ENCODE assay signal across 20 cellular contexts in genomic region chr1:211375949-211376348, GRCh38. TPM values are rescaled to one million over a fixed set of nuclear protein-coding genes. Genes with fewer than 3 reads are reported as not detected.
A peak's percentile ranks its signal among the peaks of the same experiment; 100 is the strongest.
DNase-seq lines count a peak whose midpoint lies in the region; ATAC-seq, FAIRE-seq and TF ChIP-seq lines count a peak whose summit lies in the region.
"Had no signal": no experiment of that assay in that cellular context is flagged by ENCODE, and none has a peak within 500 bp of the region (broad histone marks: within the 10 kb centered on the region; RNA-seq: fewer than 3 reads in every experiment).

No MANE protein-coding gene starts in this region.

- no peak for ATAC-seq in HCT116
- no peak for ATAC-seq in stimulated activated effector memory CD8-positive, alpha-beta T cell treated with anti-CD3 and anti-CD28 coated beads, Interleukin-12 subunit alpha, Interleukin-12 subunit beta, amount 100 ng/mL, for 72 hours
- no peak for ATAC-seq in HG02852 (IDR thresholded peaks at IDR 0.05; ENCODE audit: unreplicated experiment)
- ATAC-seq: A549 had no signal

- H2BK15ac ChIP-seq in H1 (ENCODE audit: low read length) = no peak overlapping the region

- H3K4me2 ChIP-seq in HCT116 (ENCODE audit: low read length) (no peak overlapping the region), H1 (ENCODE audit: insufficient read depth in 1 of 2, low read depth in 2 of 2, low read length in 2 of 2) (no peak overlapping the region)
- H3K4me2 ChIP-seq: A549 had no signal

- no peak for DNase-seq in activated naive CD4-positive, alpha-beta T cell treated with anti-CD3 and anti-CD28 coated beads for 36 hours
- DNase-seq in HCT116 (ENCODE audit: low read depth, low spot score) = no peak
- DNase-seq in H1 (ENCODE audit: low read depth in 1 of 2, low spot score in 2 of 2) = no peak
- no peak for DNase-seq in stimulated activated effector memory CD8-positive, alpha-beta T cell treated with anti-CD3 and anti-CD28 coated beads, Interleukin-12 subunit alpha, Interleukin-12 subunit beta, amount 100 ng/mL, for 72 hours (ENCODE audit: low spot score in 2 of 2)
- DNase-seq in SIG-M5 (lab: John Stamatoyannopoulos, UW) = no peak
- DNase-seq in EL = no peak
- DNase-seq: C1 segment of cervical spinal cord, COR-L47, NCI-H1105 treated with DMSO at 0.1 percent for 48 hours, NCI-H1930, NCI-H2171, NCI-H446, NCI-H748 treated with DMSO at 0.1 percent for 48 hours, OCI-M1 had no signal

- POLR2A ChIA-PET in HCT116 (lab: Charles Lee) (no interaction called here), H1 (lab: Charles Lee; ENCODE audit: partially characterized antibody) (no interaction called here)

- no peaks in the 10 kb centered on the region for H3K9me3 ChIP-seq in HCT116 (ENCODE audit: control insufficient read depth in 1 of 2, insufficient read depth in 1 of 2, low read depth in 1 of 2, low read length in 2 of 2)
- H3K9me3 ChIP-seq in H1 (ENCODE audit: insufficient read depth in 2 of 2, low read depth in 1 of 2, low read length in 1 of 2) = no peaks in the 10 kb centered on the region
- H3K9me3 ChIP-seq: A549 had no signal

- H3K36me3 ChIP-seq in HCT116 (ENCODE audit: control insufficient read depth in 1 of 2, insufficient read depth in 2 of 2, low read length in 2 of 2) (no peaks in the 10 kb centered on the region), H1 (ENCODE audit: control insufficient read depth in 2 of 4, insufficient read depth in 4 of 4, low read length in 3 of 4) (peaks cover 0 to 4% (median 0%) of the 10 kb centered on the region in 4 experiments; a peak in 2 of 8 replicates)

- peak overlapping the region; percentile 83 for H3K4ac ChIP-seq in H1 (replicated peaks; ENCODE audit: insufficient read length, low read depth, low read length)

- peak overlapping the region; percentile 68 for H3K27ac Mint-ChIP-seq in activated naive CD4-positive, alpha-beta T cell treated with anti-CD3 and anti-CD28 coated beads, Interleukin-2, amount 50 U/mL, for 24 hours
- no peak overlapping the region for H3K27ac Mint-ChIP-seq in activated naive CD4-positive, alpha-beta T cell treated with anti-CD3 and anti-CD28 coated beads for 36 hours
- peak overlapping the region; percentile 23 for H3K27ac Mint-ChIP-seq in stimulated activated effector memory CD8-positive, alpha-beta T cell treated with anti-CD3 and anti-CD28 coated beads, Interleukin-12 subunit alpha, Interleukin-12 subunit beta, amount 100 ng/mL, for 72 hours

- H2AK5ac ChIP-seq in H1 (ENCODE audit: low read depth, low read length) = no peak overlapping the region; the same call in 1 of the 2 replicates

- RAD21 ChIA-PET in HCT116 (lab: Charles Lee; ENCODE audit: low non-redundant PET in 1 of 2, low total read pairs in 2 of 2, uncharacterized antibody in 2 of 2, unreplicated experiment in 2 of 2) = no interaction called here

- no peak overlapping the region for H2BK20ac ChIP-seq in H1 (ENCODE audit: low read length)

- peaks cover 43% of the 10 kb centered on the region for H3K4me1 Mint-ChIP-seq in activated naive CD4-positive, alpha-beta T cell treated with anti-CD3 and anti-CD28 coated beads, Interleukin-2, amount 50 U/mL, for 24 hours
- H3K4me1 Mint-ChIP-seq in activated naive CD4-positive, alpha-beta T cell treated with anti-CD3 and anti-CD28 coated beads for 36 hours (ENCODE audit: low read depth) = peaks cover 36% of the 10 kb centered on the region
- H3K4me1 Mint-ChIP-seq in stimulated activated effector memory CD8-positive, alpha-beta T cell treated with anti-CD3 and anti-CD28 coated beads, Interleukin-12 subunit alpha, Interleukin-12 subunit beta, amount 100 ng/mL, for 72 hours = peaks cover 42% of the 10 kb centered on the region

- no peaks in the 10 kb centered on the region for H3K9me2 ChIP-seq in HCT116 (ENCODE audit: insufficient read depth)

- no peak overlapping the region for H3K23ac ChIP-seq in H1 (ENCODE audit: insufficient read length)

- H3K27me3 Mint-ChIP-seq in activated naive CD4-positive, alpha-beta T cell treated with anti-CD3 and anti-CD28 coated beads, Interleukin-2, amount 50 U/mL, for 24 hours = no peaks in the 10 kb centered on the region
- no peaks in the 10 kb centered on the region for H3K27me3 Mint-ChIP-seq in activated naive CD4-positive, alpha-beta T cell treated with anti-CD3 and anti-CD28 coated beads for 36 hours (ENCODE audit: low read depth)

- H2BK12ac ChIP-seq in H1 (ENCODE audit: low read depth, low read length) = no peak overlapping the region

- TF ChIP-seq EP300 in H1 (IDR thresholded peaks at IDR 0.05; ENCODE audit: borderline replicate concordance in 1 of 2, low read depth in 2 of 2, low read length in 2 of 2) = no peak

- TF ChIP-seq CTCF in HCT116 (IDR thresholded peaks at IDR 0.05 in 2 of 3, conservative IDR thresholded peaks at IDR 0.05 in 1 of 3; ENCODE audit: borderline replicate concordance in 1 of 3, insufficient read depth in 1 of 3, low read depth in 2 of 3, low read length in 2 of 3) (no peak), H1 (IDR thresholded peaks at IDR 0.05; ENCODE audit: control extremely low read depth in 1 of 3, insufficient read depth in 1 of 3, low read depth in 1 of 3, low read length in 3 of 3) (no peak)

- H3K27ac ChIP-seq in HCT116 (ENCODE audit: low read depth, low read length) (no peak overlapping the region), H1 (ENCODE audit: low read depth, low read length) (no peak overlapping the region)
- H3K27ac ChIP-seq: A549, HL-60 had no signal

- no peak overlapping the region for H4K91ac ChIP-seq in H1 (replicated peaks; ENCODE audit: insufficient read length, low read length)

- no TSS peak for BruUV-seq in HCT116 (replicated peaks; lab: Mats Ljungman, UMichigan)

- intact Hi-C loops in activated naive CD4-positive, alpha-beta T cell treated with anti-CD3 and anti-CD28 coated beads for 36 hours (cut with micrococcal nuclease) = no loop called here
- intact Hi-C loops in HCT116 (cut with micrococcal nuclease) = no loop called here

- no peak for TF ChIP-seq RAD21 in HCT116 (IDR thresholded peaks at IDR 0.05; ENCODE audit: low read depth)
- TF ChIP-seq RAD21 in H1 (IDR thresholded peaks at IDR 0.05 in 1 of 2, conservative IDR thresholded peaks at IDR 0.05 in 1 of 2; ENCODE audit: low read depth in 2 of 2, low read length in 2 of 2) = no peak

- H3K36me3 Mint-ChIP-seq in activated naive CD4-positive, alpha-beta T cell treated with anti-CD3 and anti-CD28 coated beads, Interleukin-2, amount 50 U/mL, for 24 hours = peaks cover 15% of the 10 kb centered on the region
- peaks cover 5% of the 10 kb centered on the region for H3K36me3 Mint-ChIP-seq in activated naive CD4-positive, alpha-beta T cell treated with anti-CD3 and anti-CD28 coated beads for 36 hours (ENCODE audit: low read depth)
- peaks cover 59% of the 10 kb centered on the region for H3K36me3 Mint-ChIP-seq in stimulated activated effector memory CD8-positive, alpha-beta T cell treated with anti-CD3 and anti-CD28 coated beads, Interleukin-12 subunit alpha, Interleukin-12 subunit beta, amount 100 ng/mL, for 72 hours

- no peak overlapping the region for H4K8ac ChIP-seq in H1 (ENCODE audit: extremely low read depth, insufficient read depth, low read length)

- no peak overlapping the region for H3K4me3 Mint-ChIP-seq in activated naive CD4-positive, alpha-beta T cell treated with anti-CD3 and anti-CD28 coated beads, Interleukin-2, amount 50 U/mL, for 24 hours
- no peak overlapping the region for H3K4me3 Mint-ChIP-seq in activated naive CD4-positive, alpha-beta T cell treated with anti-CD3 and anti-CD28 coated beads for 36 hours
- H3K4me3 Mint-ChIP-seq in stimulated activated effector memory CD8-positive, alpha-beta T cell treated with anti-CD3 and anti-CD28 coated beads, Interleukin-12 subunit alpha, Interleukin-12 subunit beta, amount 100 ng/mL, for 72 hours = no peak overlapping the region

- H2BK5ac ChIP-seq in H1 (ENCODE audit: low read depth, low read length) = peak overlapping the region; percentile 44; the same call in 1 of the 2 replicates

- H2BK120ac ChIP-seq in H1 (replicated peaks; ENCODE audit: low read depth, low read length) = no peak overlapping the region

- H3K4me1 ChIP-seq in HCT116 (ENCODE audit: control insufficient read depth in 1 of 2, insufficient read depth in 2 of 2, low read length in 2 of 2) (peaks cover 0 to 8% of the 10 kb centered on the region in 2 experiments; a peak in 2 of 4 replicates), H1 (replicated peaks in 1 of 4; ENCODE audit: control insufficient read depth in 3 of 4, insufficient read depth in 4 of 4, low read length in 3 of 4) (peaks cover 0 to 15% (median 10%) of the 10 kb centered on the region in 4 experiments; a peak in 5 of 7 replicates)

- H3K79me1 ChIP-seq in H1 (ENCODE audit: low read depth, low read length) = no peaks in the 10 kb centered on the region

- no peaks in the 10 kb centered on the region for H3K27me3 ChIP-seq in HCT116 (ENCODE audit: insufficient read depth, low read length)
- no peaks in the 10 kb centered on the region for H3K27me3 ChIP-seq in H1 (replicated peaks in 1 of 4; ENCODE audit: control insufficient read depth in 3 of 4, extremely low read depth in 1 of 4, insufficient read depth in 3 of 4, low read length in 3 of 4)

- no peak overlapping the region for H2AFZ ChIP-seq in HCT116 (ENCODE audit: low read depth, low read length, poor library complexity, severe bottlenecking)
- H2AFZ ChIP-seq in H1 (ENCODE audit: low read length) = no peak overlapping the region

- CTCF ChIA-PET in activated naive CD4-positive, alpha-beta T cell treated with anti-CD3 and anti-CD28 coated beads for 36 hours (lab: Charles Lee) = no interaction called here
- CTCF ChIA-PET in HCT116 (lab: Charles Lee) = no interaction called here
- CTCF ChIA-PET in H1 (lab: Charles Lee; ENCODE audit: partially characterized antibody) = interaction anchor here (0.7 to 1.1 kb wide), 3 partner anchors 17 to 102 kb away, joined by 3 to 5 read pairs (median 3); no protein-coding TSS in a partner anchor

- H3K18ac ChIP-seq in H1 (ENCODE audit: extremely low read depth, low read length) = no peak overlapping the region

- no peaks in the 10 kb centered on the region for H3K23me2 ChIP-seq in H1 (ENCODE audit: low read depth, low read length)

- TF ChIP-seq POLR2A in HCT116 (IDR thresholded peaks at IDR 0.05; ENCODE audit: borderline replicate concordance, extremely low read depth, insufficient read depth, insufficient read length) (no peak), H1 (IDR thresholded peaks at IDR 0.05; ENCODE audit: control extremely low read depth in 1 of 2, low read depth in 2 of 2, low read length in 2 of 2) (no peak)

- H3K9me3 Mint-ChIP-seq in activated naive CD4-positive, alpha-beta T cell treated with anti-CD3 and anti-CD28 coated beads, Interleukin-2, amount 50 U/mL, for 24 hours = no peaks in the 10 kb centered on the region
- no peaks in the 10 kb centered on the region for H3K9me3 Mint-ChIP-seq in activated naive CD4-positive, alpha-beta T cell treated with anti-CD3 and anti-CD28 coated beads for 36 hours
- no peaks in the 10 kb centered on the region for H3K9me3 Mint-ChIP-seq in stimulated activated effector memory CD8-positive, alpha-beta T cell treated with anti-CD3 and anti-CD28 coated beads, Interleukin-12 subunit alpha, Interleukin-12 subunit beta, amount 100 ng/mL, for 72 hours

- no peak for FAIRE-seq in H1 (lab: Jason Lieb, UNC)
- FAIRE-seq: A549, GM19239, HTR-8/SVneo had no signal

- H4K20me1 ChIP-seq in HCT116 (ENCODE audit: insufficient read depth) (no peaks in the 10 kb centered on the region), H1 (replicated peaks in 1 of 2; ENCODE audit: control insufficient read depth in 1 of 2, insufficient read depth in 2 of 2, low read length in 2 of 2) (no peaks in the 10 kb centered on the region)

- H3K9ac ChIP-seq in HCT116 (ENCODE audit: low read length) = no peak overlapping the region
- no peak overlapping the region for H3K9ac ChIP-seq in H1 (replicated peaks in 1 of 4; ENCODE audit: extremely low read depth in 1 of 4, low read depth in 3 of 4, low read length in 3 of 4)

- 46% methylated on average over 2 of the region's 2 CpGs; no CpG with 5 or more reads in 1 of the 2 experiments for WGBS in H1 (ENCODE audit: extremely low coverage in 1 of 2, insufficient coverage in 1 of 2, insufficient read length in 1 of 2, insufficient replicate concordance in 2 of 2, low coverage in 1 of 2, low lambda C conversion rate in 2 of 2, missing lambda C conversion rate in 1 of 2), 2 experiments

- no peaks in the 10 kb centered on the region for H3K79me2 ChIP-seq in HCT116 (ENCODE audit: insufficient read depth, low read length)
- no peaks in the 10 kb centered on the region for H3K79me2 ChIP-seq in H1 (ENCODE audit: control insufficient read depth in 1 of 2, insufficient read depth in 2 of 2, low read length in 2 of 2)

- H4K5ac ChIP-seq in H1 (ENCODE audit: insufficient read length, low read depth, low read length) = no peak overlapping the region

- H3K14ac ChIP-seq in H1 (ENCODE audit: insufficient read length) = no peak overlapping the region

- H3K4me3 ChIP-seq in HCT116 (replicated peaks in 1 of 2; ENCODE audit: low read depth in 1 of 2, low read length in 2 of 2) = no peak overlapping the region
- no peak overlapping the region for H3K4me3 ChIP-seq in H1 (ENCODE audit: extremely low read depth in 1 of 4, insufficient read depth in 2 of 4, low read depth in 3 of 4, low read length in 4 of 4)
- H3K4me3 ChIP-seq: A549 had no signal

- H3K56ac ChIP-seq in H1 (replicated peaks; ENCODE audit: insufficient read length, low read depth, low read length) = no peak overlapping the region

RNA-seq across cellular contexts. Expression of gene TRAF5, which starts 49.3 kb away (rescaled TPM):
- 10 to 100 TPM; 16.1 to 18.8 TPM for total RNA-seq in activated naive CD4-positive, alpha-beta T cell treated with anti-CD3 and anti-CD28 coated beads for 36 hours
- total RNA-seq in HCT116 (2021; ENCODE audit: unreplicated experiment) = 6.5 TPM
- 2.0 and 3.7 TPM in 2 replicates for polyA plus RNA-seq in HCT116 (2012)
- 17.1 and 17.9 TPM in 2 replicates for total RNA-seq in H1 (2021; fragmentation: NEBNext Ultra II Directional; extraction: Animal tissue kit (Norgen Biotek cat#: 25700))
- polyA plus RNA-seq in H1 (2011; rRNA removed) = 11.7 and 13.0 TPM in 2 replicates
- 19.8 TPM for polyA plus RNA-seq in H1 (2011; cell fraction: cytosol; rRNA removed)
- 32.7 TPM for polyA plus RNA-seq in H1 (2011; cell fraction: nucleus; rRNA removed)
- 12.9 to 18.7 TPM (median 16.8 TPM) in 4 replicates for polyA plus RNA-seq in H1 (2012, experiment 1 of 2)
- 0.73 TPM for polyA plus RNA-seq in H1 (2012, experiment 2 of 2)
- polyA plus RNA-seq in H1 (2013, experiment 1 of 2) = 8.2 TPM
- polyA plus RNA-seq in H1 (2013, experiment 2 of 2) = 8.3 TPM
- 17.2 and 19.7 TPM in 2 replicates for polyA minus RNA-seq in H1 (2011; rRNA and poly(A)+ RNA removed)
- polyA minus RNA-seq in H1 (2011; cell fraction: cytosol; rRNA and poly(A)+ RNA removed) = 9.0 TPM
- 26.8 TPM for polyA minus RNA-seq in H1 (2011; cell fraction: nucleus; rRNA and poly(A)+ RNA removed)
